Comparison of ENCODE assay signal across 8 cellular contexts in genomic region chr19:44512326-44513298, GRCh38. TPM values are rescaled to one million over a fixed set of nuclear protein-coding genes. Genes with fewer than 3 reads are reported as not detected.
DNase-seq lines count a peak whose midpoint lies in the region; ATAC-seq and TF ChIP-seq lines count a peak whose summit lies in the region.

No MANE protein-coding gene starts in this region.

- intact Hi-C loops in right lobe of liver (cut with DNase I): no loop called here
- intact Hi-C loops in sigmoid colon (cut with DNase I): no loop called here

- DNase-seq in activated effector memory CD4-positive, alpha-beta T cell treated with anti-CD3 and anti-CD28 coated beads, Interleukin-2, amount 50 U/mL, for 16 hours: peak; percentile 69
- DNase-seq in activated effector memory CD4-positive, alpha-beta T cell treated with Interleukin-2 at 50 U/mL for 16 hours: no peak
- DNase-seq in MG63 (peak; percentile 28), right lobe of liver (no peak), sigmoid colon (no peak)
- DNase-seq in activated CD4-positive, alpha-beta memory T cell treated with anti-CD3 and anti-CD28 coated beads, Interleukin-2, amount 10 ng/mL, durations not matched to agents 7 days and 5 days: peak; percentile 24

- H3K4me3 Mint-ChIP-seq in activated CD4-positive, alpha-beta memory T cell treated with anti-CD3 and anti-CD28 coated beads, Interleukin-2, amount 10 ng/mL, durations not matched to agents 7 days and 5 days: no peak overlapping the region

- no peak for TF ChIP-seq POLR2A in right lobe of liver (IDR thresholded peaks at IDR 0.05)
- no peak for TF ChIP-seq POLR2A in sigmoid colon (IDR thresholded peaks at IDR 0.05)

- POLR2A ChIA-PET in activated CD4-positive, alpha-beta memory T cell treated with anti-CD3 and anti-CD28 coated beads, Interleukin-2, amount 10 ng/mL, durations not matched to agents 7 days and 5 days (lab: Charles Lee): no interaction called here

- H3K4me1 Mint-ChIP-seq in activated CD4-positive, alpha-beta memory T cell treated with anti-CD3 and anti-CD28 coated beads, Interleukin-2, amount 10 ng/mL, durations not matched to agents 7 days and 5 days: no peaks in the 10 kb centered on the region

- H3K27me3 Mint-ChIP-seq in activated CD4-positive, alpha-beta memory T cell treated with anti-CD3 and anti-CD28 coated beads, Interleukin-2, amount 10 ng/mL, durations not matched to agents 7 days and 5 days: no peaks in the 10 kb centered on the region

- CTCF ChIA-PET in activated CD4-positive, alpha-beta memory T cell treated with anti-CD3 and anti-CD28 coated beads, Interleukin-2, amount 10 ng/mL, durations not matched to agents 7 days and 5 days (lab: Charles Lee): no interaction called here

- TF ChIP-seq EP300 in sigmoid colon (IDR thresholded peaks at IDR 0.05): no peak

- whole genome bisulfite sequencing in right lobe of liver (ENCODE audit: insufficient coverage, low coverage, low lambda C conversion rate, missing lambda C conversion rate): 17% methylated on average over 11 of the region's 12 CpGs
- WGBS in sigmoid colon, 2 donors: 31 to 34% methylated on average over 12 of the region's 12 CpGs

- no peak overlapping the region for H3K4me3 ChIP-seq in MG63
- no peak overlapping the region for H3K4me3 ChIP-seq in right lobe of liver
- H3K4me3 ChIP-seq in sigmoid colon: no peak overlapping the region

- no peaks in the 10 kb centered on the region for H3K4me1 ChIP-seq in right lobe of liver
- H3K4me1 ChIP-seq in sigmoid colon: no peaks in the 10 kb centered on the region

- H3K27me3 ChIP-seq in MG63 (peaks cover 16% of the 10 kb centered on the region), right lobe of liver (no peaks in the 10 kb centered on the region), sigmoid colon (peaks cover 0 to 14% (median 0%) of the 10 kb centered on the region in 3 donors)

- peak in 3 of 4 donors; percentile 36 to 55 (median 39) for ATAC-seq in right lobe of liver
- ATAC-seq in GM19328 (IDR thresholded peaks at IDR 0.05; ENCODE audit: unreplicated experiment): no peak
- no peak for ATAC-seq in HG02852 (IDR thresholded peaks at IDR 0.05; ENCODE audit: unreplicated experiment)

- peak in 3 of 4 donors; percentile 7 to 28 (median 27) for TF ChIP-seq CTCF in right lobe of liver (IDR thresholded peaks at IDR 0.05)
- TF ChIP-seq CTCF in sigmoid colon (IDR thresholded peaks at IDR 0.05): peak in 1 of 4 experiments; percentile 16

- no peaks in the 10 kb centered on the region for H3K36me3 Mint-ChIP-seq in activated CD4-positive, alpha-beta memory T cell treated with anti-CD3 and anti-CD28 coated beads, Interleukin-2, amount 10 ng/mL, durations not matched to agents 7 days and 5 days (ENCODE audit: low read depth)

- H3K36me3 ChIP-seq in MG63: no peaks in the 10 kb centered on the region
- H3K36me3 ChIP-seq in right lobe of liver: no peaks in the 10 kb centered on the region
- H3K36me3 ChIP-seq in sigmoid colon: no peaks in the 10 kb centered on the region

- H3K27ac ChIP-seq in right lobe of liver: no peak overlapping the region
- H3K27ac ChIP-seq in sigmoid colon: no peak overlapping the region

- peaks cover 37% of the 10 kb centered on the region for H3K9me3 Mint-ChIP-seq in activated CD4-positive, alpha-beta memory T cell treated with anti-CD3 and anti-CD28 coated beads, Interleukin-2, amount 10 ng/mL, durations not matched to agents 7 days and 5 days

- H3K9me3 ChIP-seq in MG63 (peaks cover 17% of the 10 kb centered on the region), right lobe of liver (no peaks in the 10 kb centered on the region), sigmoid colon (no peaks in the 10 kb centered on the region)

- H3K27ac Mint-ChIP-seq in activated CD4-positive, alpha-beta memory T cell treated with anti-CD3 and anti-CD28 coated beads, Interleukin-2, amount 10 ng/mL, durations not matched to agents 7 days and 5 days: no peak overlapping the region

RNA-seq across cellular contexts. Expression of gene ZNF180, which starts 12.3 kb away (rescaled TPM):
- 4.4 and 11.7 TPM in 2 replicates for total RNA-seq in MG63 (2014; rRNA removed; shearing (Covaris generic); ENCODE audit: low replicate concordance)
- total RNA-seq in activated CD4-positive, alpha-beta memory T cell treated with anti-CD3 and anti-CD28 coated beads, Interleukin-2, amount 10 ng/mL, durations not matched to agents 7 days and 5 days: 10 to 100 TPM in 1 of 2 experiments, 1 to 10 TPM in 1; 9.7 to 11.0 TPM
- 1 to 10 TPM; 2.4 to 4.1 (median 3.3) TPM for total RNA-seq in right lobe of liver
- 10 to 100 TPM in 2 of 4 donors, 1 to 10 TPM in 2; 8.4 to 19.5 (median 10.2) TPM for total RNA-seq in sigmoid colon
- 1 to 10 TPM; 2.4 to 4.9 (median 4.8) TPM for polyA plus RNA-seq in sigmoid colon

RNA-seq across cellular contexts. Expression of gene CEACAM20, which starts 16.9 kb away (rescaled TPM):
- total RNA-seq in MG63 (2014; rRNA removed; shearing (Covaris generic); ENCODE audit: low replicate concordance): not detected in 2 replicates
- not detected for total RNA-seq in activated CD4-positive, alpha-beta memory T cell treated with anti-CD3 and anti-CD28 coated beads, Interleukin-2, amount 10 ng/mL, durations not matched to agents 7 days and 5 days
- total RNA-seq in right lobe of liver: under 1 TPM in 3 of 6 experiments, not detected in 3; 0.14 to 0.31 (median 0.16) TPM
- total RNA-seq in sigmoid colon: under 1 TPM in 1 of 4 donors, not detected in 3; 0.36 TPM
- under 1 TPM in 1 of 3 donors, not detected in 2; 0.22 TPM for polyA plus RNA-seq in sigmoid colon

Comparison
In these comparisons a context has a peak if more than half of its experiments do, and no peak if none do; other contexts are left out.
1. DNase-seq: peak in activated effector memory CD4-positive, alpha-beta T cell treated with anti-CD3 and anti-CD28 coated beads, Interleukin-2, amount 50 U/mL, for 16 hours (single experiment), MG63 (single experiment) and activated CD4-positive, alpha-beta memory T cell treated with anti-CD3 and anti-CD28 coated beads, Interleukin-2, amount 10 ng/mL, durations not matched to agents 7 days and 5 days (single experiment); none in activated effector memory CD4-positive, alpha-beta T cell treated with Interleukin-2 at 50 U/mL for 16 hours (single experiment), right lobe of liver (0 of 3) and sigmoid colon (single experiment).
2. ATAC-seq: peak in right lobe of liver (3 of 4); none in GM19328 (single experiment) and HG02852 (single experiment).